In the genomic region with DNA sequence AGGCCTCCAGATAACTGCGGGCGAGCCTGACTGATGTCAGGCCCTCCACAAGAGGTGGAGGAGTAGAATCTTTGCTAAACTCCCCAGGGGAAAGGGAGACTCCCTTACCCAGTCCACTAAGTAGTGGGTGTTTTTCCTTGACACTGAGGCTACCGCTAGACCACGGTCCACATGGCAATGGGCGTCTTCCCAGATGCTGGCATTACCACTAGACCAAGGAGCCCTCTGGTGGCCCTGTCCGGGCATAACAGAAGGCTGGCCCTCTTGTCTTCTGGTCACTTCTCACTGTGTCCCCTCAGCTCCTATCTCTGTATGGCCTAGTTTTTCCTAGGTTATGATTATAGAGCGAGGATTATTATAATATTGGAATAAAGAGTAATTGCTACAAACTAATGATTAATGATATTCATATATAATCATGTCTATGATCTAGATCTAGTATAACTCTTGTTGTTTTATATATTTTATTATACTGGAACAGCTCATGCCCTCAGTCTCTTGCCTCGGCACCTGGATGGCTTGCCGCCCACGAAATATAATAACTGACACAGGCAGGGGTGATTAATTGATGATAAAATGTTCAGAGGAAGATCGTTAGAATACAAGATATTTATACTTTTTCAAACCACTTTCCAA, we compare ENCODE assay signal across 8 cellular contexts.
DNase-seq lines count a peak whose midpoint lies in the region; ATAC-seq and TF ChIP-seq lines count a peak whose summit lies in the region.
"Not testable (repeated sequence)": the region's sequence is repeated elsewhere in the genome, so short reads cannot be mapped to it uniquely, and the experiment has no call there.

No MANE protein-coding gene starts in this region.

- not testable (repeated sequence) for H3K9me3 Mint-ChIP-seq in GM23338; activated naive CD4-positive, alpha-beta T cell treated with anti-CD3 and anti-CD28 coated beads for 36 hours

- H3K4me3 ChIP-seq in GM23338, esophagus squamous epithelium, right lobe of liver: not testable (repeated sequence)

- not testable (repeated sequence) for H3K9me3 ChIP-seq in esophagus squamous epithelium, right lobe of liver

- not testable (repeated sequence) for H3K4me1 ChIP-seq in GM23338 (ENCODE audit: insufficient read depth); esophagus squamous epithelium; right lobe of liver

- H3F3A ChIP-seq in GM23338 (replicated peaks; ENCODE audit: low read depth): not testable (repeated sequence)

- CTCF ChIA-PET in activated naive CD4-positive, alpha-beta T cell treated with anti-CD3 and anti-CD28 coated beads for 36 hours (lab: Charles Lee): interaction anchor here (0.8 kb wide), 1 partner anchor 144 kb away, joined by 3 read pairs; the partner anchor contains the start of gene CHD1L

- H2AFZ ChIP-seq in GM23338: not testable (repeated sequence)

- not testable (repeated sequence) for H3K27me3 ChIP-seq in GM23338 (ENCODE audit: insufficient read depth); right lobe of liver
- H3K27me3 ChIP-seq in esophagus squamous epithelium: peaks cover 0 to 19% (median 0%) of the 10 kb centered on the region in 4 donors

- not testable (repeated sequence) for H4K20me1 ChIP-seq in GM23338 (replicated peaks; ENCODE audit: insufficient read depth)

- not testable (repeated sequence) for H3K27ac ChIP-seq in GM23338 (ENCODE audit: low read depth); esophagus squamous epithelium; right lobe of liver

- H3K79me2 ChIP-seq in GM23338 (replicated peaks; ENCODE audit: insufficient read depth): not testable (repeated sequence)

- not testable (repeated sequence) for ATAC-seq in GM23338, right lobe of liver

- not testable (repeated sequence) for H3K4me1 Mint-ChIP-seq in GM23338; activated naive CD4-positive, alpha-beta T cell treated with anti-CD3 and anti-CD28 coated beads for 36 hours (ENCODE audit: low read depth)

- TF ChIP-seq CTCF in GM23338 (conservative IDR thresholded peaks at IDR 0.05; ENCODE audit: low read depth in 2 of 2) (peak; percentile 63 to 76), esophagus squamous epithelium (IDR thresholded peaks at IDR 0.05) (peak in 5 of 6 experiments; percentile 11 to 33 (median 23)), right lobe of liver (IDR thresholded peaks at IDR 0.05) (peak; percentile 43 to 53 (median 50))

- not testable (repeated sequence) for H3K36me3 ChIP-seq in GM23338 (ENCODE audit: insufficient read depth); esophagus squamous epithelium
- peaks cover 0 to 38% (median 12%) of the 10 kb centered on the region in 4 donors for H3K36me3 ChIP-seq in right lobe of liver

- H3K27me3 Mint-ChIP-seq in GM23338 (ENCODE audit: insufficient read depth, low read depth, poor library complexity); activated naive CD4-positive, alpha-beta T cell treated with anti-CD3 and anti-CD28 coated beads for 36 hours (ENCODE audit: low read depth): not testable (repeated sequence)

- not testable (repeated sequence) for H3K9me2 ChIP-seq in GM23338 (ENCODE audit: insufficient read depth)

- not testable (repeated sequence) for H3K27ac Mint-ChIP-seq in GM23338; activated naive CD4-positive, alpha-beta T cell treated with anti-CD3 and anti-CD28 coated beads for 36 hours

- H3K4me3 Mint-ChIP-seq in GM23338; activated naive CD4-positive, alpha-beta T cell treated with anti-CD3 and anti-CD28 coated beads for 36 hours: not testable (repeated sequence)

- intact Hi-C loops in activated naive CD4-positive, alpha-beta T cell treated with anti-CD3 and anti-CD28 coated beads for 36 hours (cut with micrococcal nuclease); esophagus squamous epithelium (cut with DNase I); right lobe of liver (cut with DNase I): not testable (repeated sequence)

- 62 to 71% methylated on average over 8 to 11 of the region's 11 CpGs for WGBS in esophagus squamous epithelium, 2 donors
- WGBS in right lobe of liver (ENCODE audit: insufficient coverage, low coverage, low lambda C conversion rate, missing lambda C conversion rate): 62% methylated on average over 8 of the region's 11 CpGs

- H3K4me2 ChIP-seq in GM23338: not testable (repeated sequence)

- TF ChIP-seq POLR2A in esophagus squamous epithelium (IDR thresholded peaks at IDR 0.05); right lobe of liver (IDR thresholded peaks at IDR 0.05): not testable (repeated sequence)

- DNase-seq in COLO668 (lab: John Stamatoyannopoulos, UW; ENCODE audit: unreplicated experiment): peak; percentile 47
- peak; percentile 58 for DNase-seq in GM23338 (ENCODE audit: low spot score)
- DNase-seq in NCI-H146 (lab: John Stamatoyannopoulos, UW): peak; percentile 46
- DNase-seq in RPMI7951 (ENCODE audit: low read depth): peak; percentile 53
- peak; percentile 49 for DNase-seq in activated naive CD4-positive, alpha-beta T cell treated with anti-CD3 and anti-CD28 coated beads for 36 hours
- not testable (repeated sequence) for DNase-seq in esophagus squamous epithelium (lab: John Stamatoyannopoulos, UW)
- peak in 1 of 3 donors; percentile 39 for DNase-seq in right lobe of liver
- DNase-seq in stimulated activated CD4-positive, alpha-beta T cell treated with anti-CD3 and anti-CD28 coated beads, Interleukin-15, amount 100 ng/mL, for 24 hours: peak; percentile 33

- not testable (repeated sequence) for H3K36me3 Mint-ChIP-seq in GM23338 (ENCODE audit: low read depth); activated naive CD4-positive, alpha-beta T cell treated with anti-CD3 and anti-CD28 coated beads for 36 hours (ENCODE audit: low read depth)
